In the genomic region with DNA sequence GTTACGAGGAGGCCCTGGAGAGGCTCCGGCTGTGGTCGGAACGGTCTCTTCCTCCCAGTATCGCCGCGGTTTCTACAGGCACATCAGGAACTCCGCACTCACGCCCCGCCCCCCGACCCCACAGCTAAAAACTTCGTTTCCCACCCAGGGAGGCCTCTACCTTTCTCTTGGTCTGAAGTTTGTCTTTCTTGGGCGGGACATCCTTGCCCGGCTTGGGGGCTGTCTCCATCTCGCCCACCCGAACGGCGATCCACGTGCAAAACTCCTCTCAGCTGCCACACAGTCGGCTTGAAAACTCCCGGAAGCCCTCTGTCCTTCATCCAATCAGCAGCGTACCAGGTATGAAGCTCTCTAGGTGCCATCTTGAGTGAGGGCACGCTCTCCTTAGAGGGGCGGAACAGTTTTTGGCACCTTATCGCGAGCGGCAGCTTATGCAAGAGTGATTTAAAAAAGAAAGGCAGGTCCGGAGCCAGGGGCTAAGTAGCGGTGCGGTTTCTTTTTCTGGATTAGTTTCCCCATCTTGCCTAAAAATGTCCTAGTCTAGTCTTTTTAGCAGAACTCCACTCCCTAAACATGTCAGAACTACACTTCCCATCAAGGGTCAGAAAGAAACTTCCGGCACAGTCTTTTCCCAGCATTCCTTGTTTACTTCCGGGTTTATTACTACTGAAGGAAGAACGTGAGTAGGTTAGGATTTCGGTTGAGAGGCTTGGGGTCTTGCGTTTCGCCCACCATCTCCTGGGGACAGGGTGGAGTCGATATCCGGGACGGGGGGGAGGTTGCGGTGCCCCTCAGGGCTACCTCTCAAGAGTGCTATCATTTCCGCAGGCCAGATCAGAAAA, we compare ENCODE assay signal across 8 cellular contexts. TPM values are rescaled to one million over a fixed set of nuclear protein-coding genes. Genes with fewer than 3 reads are reported as not detected.
DNase-seq lines count a peak whose midpoint lies in the region; ATAC-seq, FAIRE-seq and TF ChIP-seq lines count a peak whose summit lies in the region.

A gene (plus strand): TSS at position 660 of the 842 bp plus-strand sequence. CDS start 256 bp downstream, outside the sequence.
A gene with protein sequence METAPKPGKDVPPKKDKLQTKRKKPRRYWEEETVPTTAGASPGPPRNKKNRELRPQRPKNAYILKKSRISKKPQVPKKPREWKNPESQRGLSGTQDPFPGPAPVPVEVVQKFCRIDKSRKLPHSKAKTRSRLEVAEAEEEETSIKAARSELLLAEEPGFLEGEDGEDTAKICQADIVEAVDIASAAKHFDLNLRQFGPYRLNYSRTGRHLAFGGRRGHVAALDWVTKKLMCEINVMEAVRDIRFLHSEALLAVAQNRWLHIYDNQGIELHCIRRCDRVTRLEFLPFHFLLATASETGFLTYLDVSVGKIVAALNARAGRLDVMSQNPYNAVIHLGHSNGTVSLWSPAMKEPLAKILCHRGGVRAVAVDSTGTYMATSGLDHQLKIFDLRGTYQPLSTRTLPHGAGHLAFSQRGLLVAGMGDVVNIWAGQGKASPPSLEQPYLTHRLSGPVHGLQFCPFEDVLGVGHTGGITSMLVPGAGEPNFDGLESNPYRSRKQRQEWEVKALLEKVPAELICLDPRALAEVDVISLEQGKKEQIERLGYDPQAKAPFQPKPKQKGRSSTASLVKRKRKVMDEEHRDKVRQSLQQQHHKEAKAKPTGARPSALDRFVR (minus strand): TSS at position 298 of the 842 bp plus-strand sequence. CDS start 69 bp downstream, at position 229.

- peak; percentile 77 for ATAC-seq in GM19043 (IDR thresholded peaks at IDR 0.05; ENCODE audit: low read depth, unreplicated experiment)
- peak; percentile 77 for ATAC-seq in HG03342 (IDR thresholded peaks at IDR 0.05; ENCODE audit: unreplicated experiment)

- peak within 1 kb of the TSS; percentile 89 to 98 for H3K4me3 ChIP-seq in kidney (ENCODE audit: low read length in 2 of 2)

- H3K9ac ChIP-seq in kidney (ENCODE audit: low read length in 2 of 2): peak within 1 kb of the TSS; percentile 82 to 83

- H3K9me3 ChIP-seq in kidney (ENCODE audit: control insufficient read depth in 1 of 2, low read length in 2 of 2): no peaks in the 10 kb centered on the region

- H3K27ac ChIP-seq in kidney (ENCODE audit: low read depth in 2 of 2, low read length in 2 of 2): peak within 1 kb of the TSS; percentile 68 to 84

- no peak for FAIRE-seq in kidney (lab: Jason Lieb, UNC)

- TF ChIP-seq CTCF in kidney (IDR thresholded peaks at IDR 0.05; ENCODE audit: borderline replicate concordance, extremely low read depth, insufficient read depth): no peak

- peaks cover 12 to 35% of the 10 kb centered on the region in 2 donors for H3K36me3 ChIP-seq in kidney (ENCODE audit: control insufficient read depth in 1 of 2, insufficient read depth in 2 of 2, low read length in 2 of 2)

- intact Hi-C loops in kidney (cut with DNase I): no loop called here

- peak; percentile 96 for DNase-seq in Ammon's horn (ENCODE audit: low spot score)
- DNase-seq in NCI-H345 treated with DMSO at 0.1 percent for 48 hours (lab: John Stamatoyannopoulos, UW; ENCODE audit: unreplicated experiment): peak; percentile 97
- DNase-seq in activated CD4-positive, CD25-positive, alpha-beta regulatory T cell treated with anti-CD3 and anti-CD28 coated beads, Interleukin-2, amount 50 U/mL, for 16 hours (ENCODE audit: low read depth, low spot score): peak; percentile 73
- DNase-seq in cerebellum (ENCODE audit: low spot score): peak; percentile 97
- peak; percentile 81 for DNase-seq in kidney
- DNase-seq in stimulated activated CD4-positive, alpha-beta T cell treated with anti-CD3 and anti-CD28 coated beads, Interleukin-15, amount 100 ng/mL, for 24 hours: peak; percentile 85

- peaks cover 14 to 16% of the 10 kb centered on the region in 2 donors for H3K4me1 ChIP-seq in kidney (ENCODE audit: control insufficient read depth in 1 of 2, insufficient read depth in 1 of 2, low read depth in 1 of 2, low read length in 2 of 2)

RNA-seq across cellular contexts. Expression of the first gene that starts in this region (rescaled TPM):
- 17.1 TPM for total RNA-seq in cerebellum
- 46.8 TPM for total RNA-seq in kidney
- 159 TPM for polyA plus RNA-seq in kidney (ENCODE audit: insufficient read depth, low read depth, low replicate concordance)

RNA-seq across cellular contexts. Expression of the second gene that starts in this region (rescaled TPM):
- 18.1 TPM for total RNA-seq in cerebellum
- 40.3 TPM for total RNA-seq in kidney
- 46.5 TPM for polyA plus RNA-seq in kidney (ENCODE audit: insufficient read depth, low read depth, low replicate concordance)

Comparison
In these comparisons a context has a peak if more than half of its experiments do, and no peak if none do; other contexts are left out.
1. Peak in every context shown above with its lines: DNase-seq, ATAC-seq, H3K4me3 ChIP-seq and H3K27ac ChIP-seq.